20 cellular contexts compared by ENCODE assay signal in the genomic region with DNA sequence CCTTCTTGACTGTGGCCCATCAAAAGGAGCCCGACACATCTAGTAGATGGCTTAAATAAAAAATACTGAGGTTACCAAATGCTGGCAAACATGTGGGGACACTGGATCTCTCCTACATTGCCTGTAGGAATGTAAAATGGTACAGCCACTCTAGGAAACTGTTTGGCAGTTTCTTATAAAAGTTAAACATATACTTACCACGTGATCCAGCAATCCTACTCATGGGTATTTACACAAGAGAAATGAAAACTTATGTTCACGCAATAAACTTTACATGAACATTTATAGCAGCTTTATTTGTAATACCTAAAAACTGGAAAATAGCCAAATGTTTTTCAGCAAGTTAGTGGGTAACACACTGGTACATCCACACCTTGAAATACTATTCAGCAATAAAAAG.
"Had no signal": no experiment of that assay in that cellular context is flagged by ENCODE, and none has a peak within 500 bp of the region (broad histone marks: within the 10 kb centered on the region; RNA-seq: fewer than 3 reads in every experiment).

No MANE protein-coding gene starts in this region.

- H3K9me3 ChIP-seq: left ventricle myocardium inferior had no signal

- H3K27ac Mint-ChIP-seq: activated B cell treated with CpG ODN at 0.5 μM for 24 hours; activated naive CD4-positive, alpha-beta T cell treated with anti-CD3 and anti-CD28 coated beads, Interleukin-2, amount 50 U/mL, for 24 hours; brain; natural killer cell had no signal

- H3K4me3 ChIP-seq: left ventricle myocardium inferior had no signal

- H3K36me3 Mint-ChIP-seq: activated naive CD4-positive, alpha-beta T cell treated with anti-CD3 and anti-CD28 coated beads, Interleukin-2, amount 50 U/mL, for 24 hours; brain; natural killer cell had no signal

- H3K4me3 Mint-ChIP-seq: activated B cell treated with CpG ODN at 0.5 μM for 24 hours; activated CD4-positive, alpha-beta T cell treated with anti-CD3 and anti-CD28 coated beads for 36 hours; activated naive CD4-positive, alpha-beta T cell treated with anti-CD3 and anti-CD28 coated beads, Interleukin-2, amount 50 U/mL, for 24 hours; brain; natural killer cell had no signal

- DNase-seq: activated B cell treated with CpG ODN at 0.5 μM for 24 hours; activated CD4-positive, alpha-beta T cell treated with anti-CD3 and anti-CD28 coated beads for 36 hours; activated CD4-positive, alpha-beta T cell treated with anti-CD3 and anti-CD28 coated beads, Interleukin-2, amount 50 U/mL, for 4 hours; activated gamma-delta T cell treated with Interleukin-2 at 50 U/mL for 16 hours; activated T-cell treated with anti-CD3 and anti-CD28 coated beads, Interleukin-2, amount 50 U/mL, for 1 hour; aorta; dermis blood vessel endothelial cell; effector memory CD8-positive, alpha-beta T cell; foreskin melanocyte; hippocampal formation; kidney glomerular epithelial cell; left ventricle myocardium inferior; natural killer cell; stimulated activated CD4-positive, alpha-beta T cell treated with anti-CD3 and anti-CD28 coated beads, Interleukin-4, amount 100 ng/mL, for 1 hour; stimulated activated naive CD8-positive, alpha-beta T cell treated with anti-CD3 and anti-CD28 coated beads, Interleukin-15, Interleukin-2, amounts not matched to agents 100 U/mL and 50 U/mL, for 24 hours; T-helper 1 cell; T1000 had no signal

- H3K27me3 Mint-ChIP-seq: activated B cell treated with CpG ODN at 0.5 μM for 24 hours; activated CD4-positive, alpha-beta T cell treated with anti-CD3 and anti-CD28 coated beads for 36 hours; activated naive CD4-positive, alpha-beta T cell treated with anti-CD3 and anti-CD28 coated beads, Interleukin-2, amount 50 U/mL, for 24 hours; effector memory CD8-positive, alpha-beta T cell had no signal

- ATAC-seq: activated CD4-positive, alpha-beta T cell treated with anti-CD3 and anti-CD28 coated beads for 36 hours; effector memory CD8-positive, alpha-beta T cell; esophagus mucosa; natural killer cell; stimulated activated naive CD8-positive, alpha-beta T cell treated with anti-CD3 and anti-CD28 coated beads, Interleukin-15, Interleukin-2, amounts not matched to agents 100 U/mL and 50 U/mL, for 24 hours had no signal

- H3K9me3 Mint-ChIP-seq: activated B cell treated with CpG ODN at 0.5 μM for 24 hours; activated naive CD4-positive, alpha-beta T cell treated with anti-CD3 and anti-CD28 coated beads, Interleukin-2, amount 50 U/mL, for 24 hours; natural killer cell had no signal
